In the genomic region with DNA sequence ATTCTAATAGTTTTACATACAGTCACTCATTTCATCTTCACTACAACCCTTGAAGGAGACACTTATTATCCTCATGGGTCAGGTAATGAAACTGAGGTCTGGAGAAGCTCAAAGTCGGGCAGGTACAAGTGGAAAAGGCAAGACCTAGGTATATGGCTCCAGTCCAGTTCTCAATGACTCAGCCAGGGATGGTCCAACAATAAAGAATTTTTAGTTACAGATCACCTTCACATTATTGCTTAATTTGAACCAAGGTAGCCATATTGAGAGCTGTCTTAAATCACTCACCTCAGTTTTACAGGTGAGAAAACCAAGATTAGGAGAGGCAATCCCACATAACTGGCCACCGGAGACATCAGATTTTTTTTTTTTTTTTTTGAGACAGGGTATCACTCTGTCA, we compare ENCODE assay signal across 23 cellular contexts. TPM values are rescaled to one million over a fixed set of nuclear protein-coding genes. Genes with fewer than 3 reads are reported as not detected.
"Had no signal": no experiment of that assay in that cellular context is flagged by ENCODE, and none has a peak within 500 bp of the region (broad histone marks: within the 10 kb centered on the region; RNA-seq: fewer than 3 reads in every experiment).

No MANE protein-coding gene starts in this region.

- H3K4me3 ChIP-seq: ascending aorta, heart right ventricle, left ventricle myocardium inferior, lung, right lobe of liver, uterus had no signal

- H3K9me3 ChIP-seq: ascending aorta, heart right ventricle, left ventricle myocardium inferior, right lobe of liver, uterus had no signal

- ATAC-seq: activated CD4-positive, CD25-positive, alpha-beta regulatory T cell treated with anti-CD3 and anti-CD28 coated beads, Interleukin-2, amount 50 U/mL, for 24 hours; heart right ventricle; right lobe of liver; stimulated activated effector memory CD8-positive, alpha-beta T cell treated with anti-CD3 and anti-CD28 coated beads, Interleukin-12 subunit alpha, Interleukin-12 subunit beta, amount 100 ng/mL, for 72 hours had no signal

- H3K4me1 ChIP-seq: uterus had no signal

- H3K36me3 ChIP-seq: heart right ventricle, left ventricle myocardium inferior, uterus, WERI-Rb-1 had no signal

- DNase-seq: activated CD4-positive, alpha-beta memory T cell treated with anti-CD3 and anti-CD28 coated beads for 36 hours; activated CD4-positive, alpha-beta T cell treated with anti-CD3 and anti-CD28 coated beads, Interleukin-2, amount 10 ng/mL, durations not matched to agents 24 days and 14 days; activated CD8-positive, alpha-beta memory T cell treated with anti-CD3 and anti-CD28 coated beads, Interleukin-2, amount 50 U/mL, for 4 hours; activated effector memory CD4-positive, alpha-beta T cell treated with anti-CD3 and anti-CD28 coated beads, Interleukin-2, amount 50 U/mL, for 16 hours; activated naive CD4-positive, alpha-beta T cell treated with anti-CD3 and anti-CD28 coated beads, Interleukin-2, amount 10 ng/mL, durations not matched to agents 7 days and 5 days; activated naive CD8-positive, alpha-beta T cell treated with anti-CD3 and anti-CD28 coated beads, Interleukin-2, amount 10 ng/mL, durations not matched to agents 7 days and 5 days; activated T-cell treated with anti-CD3 and anti-CD28 coated beads, Interleukin-2, amount 50 U/mL, for 1 hour; caudate nucleus; dermis blood vessel endothelial cell; effector CD4-positive, alpha-beta T cell; erythroblast; foreskin fibroblast; heart right ventricle; left ventricle myocardium inferior; posterior cingulate gyrus; right lobe of liver; stimulated activated CD4-positive, alpha-beta T cell treated with anti-CD3 and anti-CD28 coated beads, Interleukin-4, amount 100 ng/mL, for 24 hours; uterus; WERI-Rb-1 had no signal

- H3K27me3 ChIP-seq: ascending aorta, right lobe of liver, uterus had no signal

- H3K27ac ChIP-seq: ascending aorta, heart right ventricle, left ventricle myocardium inferior, right lobe of liver, uterus, WERI-Rb-1 had no signal

RNA-seq across cellular contexts. Expression of a gene that starts 55.4 kb away (rescaled TPM):
- total RNA-seq: activated naive CD8-positive, alpha-beta T cell treated with anti-CD3 and anti-CD28 coated beads, Interleukin-2, amount 10 ng/mL, durations not matched to agents 7 days and 5 days had no signal
